Comparison of ENCODE assay signal across 1 cellular context in the genomic region with DNA sequence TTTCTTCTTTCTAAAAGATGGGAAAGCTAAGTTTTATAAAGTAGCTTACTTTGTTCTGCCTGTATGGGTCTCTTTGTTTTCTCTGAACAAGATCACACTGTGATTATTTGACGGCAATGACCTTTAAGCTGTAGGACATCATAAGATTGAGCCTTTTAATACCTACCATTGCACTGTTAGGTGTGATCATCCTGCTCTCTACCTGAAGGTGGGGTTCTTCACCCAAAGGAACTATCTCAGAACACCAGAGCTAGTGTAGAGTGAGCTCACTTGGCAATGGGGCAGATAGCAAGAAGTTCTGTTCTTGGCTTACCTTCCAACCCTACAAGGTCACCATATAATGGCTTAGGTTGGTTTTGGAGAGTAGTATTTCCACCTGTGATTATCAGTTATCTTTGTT.
TF ChIP-seq lines count a peak whose summit lies in the region.

No MANE protein-coding gene starts in this region.

TF ChIP-seq in WTC11, 78 proteins besides CTCF, POLR2A, EP300 and RAD21 (continued from another document):
- TF ChIP-seq, protein P1, sequence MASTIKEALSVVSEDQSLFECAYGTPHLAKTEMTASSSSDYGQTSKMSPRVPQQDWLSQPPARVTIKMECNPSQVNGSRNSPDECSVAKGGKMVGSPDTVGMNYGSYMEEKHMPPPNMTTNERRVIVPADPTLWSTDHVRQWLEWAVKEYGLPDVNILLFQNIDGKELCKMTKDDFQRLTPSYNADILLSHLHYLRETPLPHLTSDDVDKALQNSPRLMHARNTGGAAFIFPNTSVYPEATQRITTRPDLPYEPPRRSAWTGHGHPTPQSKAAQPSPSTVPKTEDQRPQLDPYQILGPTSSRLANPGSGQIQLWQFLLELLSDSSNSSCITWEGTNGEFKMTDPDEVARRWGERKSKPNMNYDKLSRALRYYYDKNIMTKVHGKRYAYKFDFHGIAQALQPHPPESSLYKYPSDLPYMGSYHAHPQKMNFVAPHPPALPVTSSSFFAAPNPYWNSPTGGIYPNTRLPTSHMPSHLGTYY (CRISPR knock-in tag; IDR thresholded peaks at IDR 0.05), result no peak
- TF ChIP-seq NR2C2 (CRISPR knock-in tag; IDR thresholded peaks at IDR 0.05) (no peak), MXD4 (CRISPR knock-in tag; IDR thresholded peaks at IDR 0.05; ENCODE audit: borderline replicate concordance) (no peak)
- TF ChIP-seq, protein P2, sequence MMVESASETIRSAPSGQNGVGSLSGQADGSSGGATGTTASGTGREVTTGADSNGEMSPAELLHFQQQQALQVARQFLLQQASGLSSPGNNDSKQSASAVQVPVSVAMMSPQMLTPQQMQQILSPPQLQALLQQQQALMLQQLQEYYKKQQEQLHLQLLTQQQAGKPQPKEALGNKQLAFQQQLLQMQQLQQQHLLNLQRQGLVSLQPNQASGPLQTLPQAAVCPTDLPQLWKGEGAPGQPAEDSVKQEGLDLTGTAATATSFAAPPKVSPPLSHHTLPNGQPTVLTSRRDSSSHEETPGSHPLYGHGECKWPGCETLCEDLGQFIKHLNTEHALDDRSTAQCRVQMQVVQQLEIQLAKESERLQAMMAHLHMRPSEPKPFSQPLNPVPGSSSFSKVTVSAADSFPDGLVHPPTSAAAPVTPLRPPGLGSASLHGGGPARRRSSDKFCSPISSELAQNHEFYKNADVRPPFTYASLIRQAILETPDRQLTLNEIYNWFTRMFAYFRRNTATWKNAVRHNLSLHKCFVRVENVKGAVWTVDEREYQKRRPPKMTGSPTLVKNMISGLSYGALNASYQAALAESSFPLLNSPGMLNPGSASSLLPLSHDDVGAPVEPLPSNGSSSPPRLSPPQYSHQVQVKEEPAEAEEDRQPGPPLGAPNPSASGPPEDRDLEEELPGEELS (CRISPR knock-in tag; IDR thresholded peaks at IDR 0.05), result no peak
